ENCODE assay signal across 19 cellular contexts in the genomic region with DNA sequence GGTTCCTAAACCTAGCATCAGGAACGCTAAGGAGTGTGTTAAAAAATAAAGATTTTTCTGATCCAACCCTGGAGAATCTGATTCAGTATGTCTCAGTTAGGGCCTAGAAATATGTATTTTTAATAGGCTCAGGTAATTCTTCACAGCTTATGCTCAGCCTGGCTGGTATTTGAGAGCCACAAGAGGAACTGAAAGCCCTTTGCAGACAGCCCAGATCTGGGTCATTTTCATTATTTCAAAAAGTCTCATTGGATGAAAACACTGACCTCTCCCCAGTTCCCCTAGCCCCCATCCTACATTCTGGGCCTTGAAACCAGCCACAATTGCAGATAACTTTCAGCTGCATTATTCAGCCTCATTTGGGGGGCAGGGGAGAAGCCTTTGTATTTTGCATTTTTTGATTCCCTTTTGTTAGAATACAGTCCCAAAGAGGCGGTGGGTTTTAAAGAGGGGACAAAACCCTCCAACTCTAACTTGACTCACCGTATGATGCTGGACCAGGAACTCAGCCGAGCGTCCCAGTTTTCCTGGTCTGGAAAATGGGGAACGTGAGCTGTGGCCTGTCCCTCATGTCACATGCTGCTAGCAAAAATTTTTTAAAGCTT.
"Had no signal": no experiment of that assay in that cellular context is flagged by ENCODE, and none has a peak within 500 bp of the region (broad histone marks: within the 10 kb centered on the region; RNA-seq: fewer than 3 reads in every experiment).

No MANE protein-coding gene starts in this region.

- H3K27ac Mint-ChIP-seq: activated CD8-positive, alpha-beta memory T cell treated with anti-CD3 and anti-CD28 coated beads, Interleukin-2, amount 10 ng/mL, durations not matched to agents 7 days and 5 days; activated naive CD8-positive, alpha-beta T cell; activated T-cell treated with anti-CD3 and anti-CD28 coated beads, Interleukin-2, amount 50 U/mL, for 24 hours; endodermal cell had no signal

- FAIRE-seq: islet of Langerhans had no signal

- H3K4me1 ChIP-seq: prostate gland, spleen had no signal

- H3K4me3 Mint-ChIP-seq: activated CD8-positive, alpha-beta memory T cell treated with anti-CD3 and anti-CD28 coated beads, Interleukin-2, amount 10 ng/mL, durations not matched to agents 7 days and 5 days; activated naive CD8-positive, alpha-beta T cell; activated T-cell treated with anti-CD3 and anti-CD28 coated beads, Interleukin-2, amount 50 U/mL, for 24 hours; endodermal cell; naive thymus-derived CD8-positive, alpha-beta T cell had no signal

- H3K36me3 ChIP-seq: prostate gland, spleen had no signal

- H3K27me3 Mint-ChIP-seq: activated CD8-positive, alpha-beta memory T cell treated with anti-CD3 and anti-CD28 coated beads, Interleukin-2, amount 10 ng/mL, durations not matched to agents 7 days and 5 days had no signal

- H3K9me3 Mint-ChIP-seq: activated T-cell treated with anti-CD3 and anti-CD28 coated beads, Interleukin-2, amount 50 U/mL, for 24 hours had no signal

- H3K4me3 ChIP-seq: mucosa of descending colon, prostate gland, spleen had no signal

- H3K36me3 Mint-ChIP-seq: activated CD8-positive, alpha-beta memory T cell treated with anti-CD3 and anti-CD28 coated beads, Interleukin-2, amount 10 ng/mL, durations not matched to agents 7 days and 5 days; activated naive CD8-positive, alpha-beta T cell; naive thymus-derived CD8-positive, alpha-beta T cell had no signal

- H3K9me3 ChIP-seq: mucosa of descending colon, prostate gland, spleen had no signal

- H3K27ac ChIP-seq: prostate gland, spleen had no signal

- H3K4me1 Mint-ChIP-seq: activated CD8-positive, alpha-beta memory T cell treated with anti-CD3 and anti-CD28 coated beads, Interleukin-2, amount 10 ng/mL, durations not matched to agents 7 days and 5 days; naive thymus-derived CD8-positive, alpha-beta T cell had no signal

- ATAC-seq: activated CD8-positive, alpha-beta memory T cell treated with anti-CD3 and anti-CD28 coated beads, Interleukin-2, amount 10 ng/mL, durations not matched to agents 7 days and 5 days; mucosa of descending colon; naive thymus-derived CD8-positive, alpha-beta T cell; sciatic nerve had no signal

- DNase-seq: activated CD4-positive, alpha-beta T cell treated with anti-CD3 and anti-CD28 coated beads for 1 hour; activated CD4-positive, alpha-beta T cell treated with anti-CD3 and anti-CD28 coated beads, Interleukin-2, amount 50 U/mL, for 48 hours; activated CD8-positive, alpha-beta memory T cell treated with anti-CD3 and anti-CD28 coated beads, Interleukin-2, amount 10 ng/mL, durations not matched to agents 7 days and 5 days; activated effector memory CD4-positive, alpha-beta T cell treated with anti-CD3 and anti-CD28 coated beads, Interleukin-2, amount 50 U/mL, for 16 hours; activated T-cell treated with anti-CD3 and anti-CD28 coated beads, Interleukin-2, amount 50 U/mL, for 24 hours; cerebellar nuclear complex; dermis blood vessel endothelial cell; endodermal cell; mucosa of descending colon; naive thymus-derived CD8-positive, alpha-beta T cell; occipital lobe; spleen; stimulated activated CD4-positive, alpha-beta T cell treated with anti-CD3 and anti-CD28 coated beads, Interleukin-1b, Interleukin-23, amount 100 ng/mL, for 48 hours; stimulated activated naive CD4-positive, alpha-beta T cell; trophoblast cell had no signal
